In the genomic region with DNA sequence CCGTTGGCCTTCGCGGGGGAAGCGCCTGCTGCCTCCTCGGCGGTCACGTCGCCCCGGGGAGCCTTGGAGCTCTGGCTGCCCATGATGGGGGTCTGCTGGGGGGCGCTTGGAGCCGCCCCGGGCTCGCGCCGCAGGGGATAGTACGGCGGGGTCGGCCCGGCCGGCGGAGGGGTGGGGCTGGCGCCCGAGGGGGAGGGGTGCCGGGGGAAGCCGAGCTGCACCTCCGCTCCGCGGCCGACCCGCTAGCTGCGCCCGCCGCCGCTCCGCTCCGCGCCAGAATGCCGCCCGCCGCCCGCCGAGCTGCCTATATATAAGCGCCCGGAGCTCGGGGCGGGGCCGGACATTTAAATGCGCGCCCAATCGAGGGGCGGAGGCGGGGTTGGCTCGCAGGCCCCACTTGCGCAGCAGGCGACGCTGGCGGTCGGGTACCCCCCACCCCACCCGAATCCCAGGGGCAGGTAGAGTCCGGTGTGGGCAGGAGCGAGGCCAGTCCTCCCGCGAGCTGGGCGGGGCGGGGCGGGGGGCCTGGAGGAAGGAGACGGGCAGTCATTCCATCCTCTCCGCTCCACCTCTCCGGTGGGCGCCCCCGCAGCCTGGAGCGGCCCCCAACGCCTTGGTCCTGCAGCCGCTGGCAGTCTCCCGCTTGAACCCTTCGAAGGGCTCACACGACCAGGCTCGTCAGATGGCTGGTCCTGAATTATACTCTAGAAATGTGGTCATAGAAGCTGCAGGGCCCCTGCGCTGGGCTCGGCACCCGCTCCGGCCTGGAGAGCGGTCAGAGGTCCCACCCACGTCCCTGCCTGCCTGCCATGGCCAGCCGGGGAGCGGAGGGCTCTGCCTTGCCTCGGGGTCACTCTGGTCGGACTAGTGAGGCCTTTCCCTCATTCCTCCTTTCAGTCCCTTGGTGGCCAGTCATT, we compare ENCODE assay signal across 8 cellular contexts. TPM values are rescaled to one million over a fixed set of nuclear protein-coding genes. Genes with fewer than 3 reads are reported as not detected.
DNase-seq lines count a peak whose midpoint lies in the region; ATAC-seq and TF ChIP-seq lines count a peak whose summit lies in the region.

A gene with protein sequence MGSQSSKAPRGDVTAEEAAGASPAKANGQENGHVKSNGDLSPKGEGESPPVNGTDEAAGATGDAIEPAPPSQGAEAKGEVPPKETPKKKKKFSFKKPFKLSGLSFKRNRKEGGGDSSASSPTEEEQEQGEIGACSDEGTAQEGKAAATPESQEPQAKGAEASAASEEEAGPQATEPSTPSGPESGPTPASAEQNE (minus strand): TSS at position 283 of the 917 bp plus-strand sequence. CDS start 200 bp downstream, at position 83.

- intact Hi-C loops in Panc1 (cut with micrococcal nuclease; ENCODE audit: unreplicated experiment): no loop called here

- peaks cover 0 to 24% (median 5%) of the 10 kb centered on the region in 3 donors for H3K36me3 Mint-ChIP-seq in naive thymus-derived CD8-positive, alpha-beta T cell
- peaks cover 13 to 33% of the 10 kb centered on the region in 2 donors for H3K36me3 Mint-ChIP-seq in stimulated activated naive B cell treated with anti-CD40 and anti-IgM and Interleukin-4, amounts not matched to agents 10 μg/mL and 1 μg/mL and 100 μg/mL, for 72 hours

- BruUV-seq in Panc1 (replicated peaks; lab: Mats Ljungman, UMichigan): no TSS peak

- no peaks in the 10 kb centered on the region for H3K9me3 Mint-ChIP-seq in naive thymus-derived CD8-positive, alpha-beta T cell
- no peaks in the 10 kb centered on the region for H3K9me3 Mint-ChIP-seq in stimulated activated naive B cell treated with anti-CD40 and anti-IgM and Interleukin-4, amounts not matched to agents 10 μg/mL and 1 μg/mL and 100 μg/mL, for 72 hours

- H3K4me3 Mint-ChIP-seq in naive thymus-derived CD8-positive, alpha-beta T cell: peak within 1 kb of the TSS; percentile 80 to 93 (median 87)
- peak within 1 kb of the TSS; percentile 88 to 93 for H3K4me3 Mint-ChIP-seq in stimulated activated naive B cell treated with anti-CD40 and anti-IgM and Interleukin-4, amounts not matched to agents 10 μg/mL and 1 μg/mL and 100 μg/mL, for 72 hours

- 0 out of 2 replicates have a peak, but pooled peaks cover 4% of the 10 kb centered on the region for H3K27me3 ChIP-seq in HUES48 (ENCODE audit: control insufficient read depth, insufficient read depth, low read length)
- no peaks in the 10 kb centered on the region for H3K27me3 ChIP-seq in Panc1 (ENCODE audit: control insufficient read depth, insufficient read depth, low read length)

- peak within 1 kb of the TSS; percentile 68 for H3K4me3 ChIP-seq in HUES48 (ENCODE audit: low read depth, low read length)
- peak within 1 kb of the TSS; percentile 68 to 70 for H3K4me3 ChIP-seq in Panc1 (ENCODE audit: low read depth in 2 of 2, low read length in 2 of 2)
- H3K4me3 ChIP-seq in fibroblast of mammary gland (ENCODE audit: control insufficient read depth, low read depth, low read length): peak within 1 kb of the TSS; percentile 40

- TF ChIP-seq CTCF in Panc1 (IDR thresholded peaks at IDR 0.05): no peak
- no peak for TF ChIP-seq CTCF in fibroblast of mammary gland (conservative IDR thresholded peaks at IDR 0.05; ENCODE audit: control insufficient read depth, insufficient read depth, low read depth, low read length)

- in situ Hi-C loops in Panc1 (cut with HindIII; ENCODE audit: low pct_unique_long_range_greater_than_20kb, low sequenced_read_pairs): no loop called here

- peaks cover 30 to 53% (median 36%) of the 10 kb centered on the region in 4 donors for H3K4me1 Mint-ChIP-seq in naive thymus-derived CD8-positive, alpha-beta T cell
- peaks cover 47 to 78% of the 10 kb centered on the region in 2 donors for H3K4me1 Mint-ChIP-seq in stimulated activated naive B cell treated with anti-CD40 and anti-IgM and Interleukin-4, amounts not matched to agents 10 μg/mL and 1 μg/mL and 100 μg/mL, for 72 hours

- H3K36me3 ChIP-seq in HUES48 (ENCODE audit: control insufficient read depth, insufficient read depth, low read length) (peaks cover 36% of the 10 kb centered on the region), Panc1 (ENCODE audit: control insufficient read depth, insufficient read depth, low read length) (peaks cover 12% of the 10 kb centered on the region)

- POLR2A ChIA-PET in Panc1 (lab: Charles Lee): interaction anchor here (0.5 to 1.0 kb wide), 6 partner anchors 10 to 287 kb away, joined by 3 to 15 read pairs (median 4); a partner anchor contains a TSS
- POLR2A ChIA-PET in naive thymus-derived CD8-positive, alpha-beta T cell (lab: Charles Lee): interaction anchor here (0.6 to 6.7 kb wide), 44 partner anchors 14 to 275 kb away, joined by 3 to 147 read pairs (median 5); a partner anchor contains a TSS

- CTCF ChIA-PET in Panc1 (lab: Charles Lee): interaction anchor here (0.7 to 0.8 kb wide), 2 partner anchors 22 to 121 kb away, joined by 3 to 7 read pairs; no protein-coding TSS in a partner anchor

- DNase-seq in AG20443 (ENCODE audit: low spot score): peak; percentile 83
- DNase-seq in GM19238 (ENCODE audit: insufficient read length, low spot score): peak; percentile 73
- no peak for DNase-seq in Panc1 (ENCODE audit: low read depth, low spot score)
- DNase-seq in activated T-helper 1 cell treated with Interleukin-2 at 50 U/mL for 16 hours (ENCODE audit: low read depth): peak; percentile 84
- peak; percentile 29 for DNase-seq in fibroblast of mammary gland (ENCODE audit: low read depth)
- peak; percentile 79 to 93 (median 88) for DNase-seq in naive thymus-derived CD8-positive, alpha-beta T cell
- peak; percentile 79 for DNase-seq in stimulated activated naive B cell treated with anti-CD40 and anti-IgM and Interleukin-4, amounts not matched to agents 10 μg/mL and 1 μg/mL and 100 μg/mL, for 72 hours

- no peaks in the 10 kb centered on the region for H3K9me3 ChIP-seq in HUES48 (ENCODE audit: control insufficient read depth, insufficient read depth, low read length)
- H3K9me3 ChIP-seq in Panc1 (ENCODE audit: control insufficient read depth, insufficient read depth, low read depth, low read length): no peaks in the 10 kb centered on the region

- peak; percentile 70 for ATAC-seq in Panc1
- ATAC-seq in naive thymus-derived CD8-positive, alpha-beta T cell: peak; percentile 62 to 66
- ATAC-seq in stimulated activated naive B cell treated with anti-CD40 and anti-IgM and Interleukin-4, amounts not matched to agents 10 μg/mL and 1 μg/mL and 100 μg/mL, for 72 hours (replicated peaks): peak; percentile 20 to 37

- peak within 1 kb of the TSS; percentile 87 for H3K27ac ChIP-seq in HUES48 (ENCODE audit: low read depth, low read length)
- peak within 1 kb of the TSS; percentile 78 for H3K27ac ChIP-seq in Panc1 (ENCODE audit: low read length)

- peak within 1 kb of the TSS; percentile 78 for H3K9ac ChIP-seq in HUES48 (ENCODE audit: low read depth, low read length)

- H3K27ac Mint-ChIP-seq in naive thymus-derived CD8-positive, alpha-beta T cell: peak within 1 kb of the TSS; percentile 69 to 91 (median 88)
- peak within 1 kb of the TSS; percentile 96 for H3K27ac Mint-ChIP-seq in stimulated activated naive B cell treated with anti-CD40 and anti-IgM and Interleukin-4, amounts not matched to agents 10 μg/mL and 1 μg/mL and 100 μg/mL, for 72 hours

- H3K4me1 ChIP-seq in HUES48 (ENCODE audit: control insufficient read depth, insufficient read depth, low read length): peaks cover 37% of the 10 kb centered on the region
- peaks cover 46% of the 10 kb centered on the region for H3K4me1 ChIP-seq in Panc1 (ENCODE audit: control insufficient read depth, insufficient read depth, low read length)

- H3K27me3 Mint-ChIP-seq in naive thymus-derived CD8-positive, alpha-beta T cell: no peaks in the 10 kb centered on the region
- H3K27me3 Mint-ChIP-seq in stimulated activated naive B cell treated with anti-CD40 and anti-IgM and Interleukin-4, amounts not matched to agents 10 μg/mL and 1 μg/mL and 100 μg/mL, for 72 hours: no peaks in the 10 kb centered on the region

RNA-seq across cellular contexts. Expression of the gene that starts here (rescaled TPM):
- total RNA-seq in Panc1 (2021; ENCODE audit: unreplicated experiment): 176 TPM
- 307 TPM for polyA plus RNA-seq in Panc1 (2012; ENCODE audit: insufficient read length)
- total RNA-seq in naive thymus-derived CD8-positive, alpha-beta T cell: 10 to 100 TPM; 39.1 to 41.1 TPM
- polyA plus RNA-seq in naive thymus-derived CD8-positive, alpha-beta T cell: 10 to 100 TPM; 37.8 to 81.4 (median 72.7) TPM
